ENCODE assay signal across 1 cellular context in genomic region chr11:14357843-14358728, GRCh38.
A peak's percentile ranks its signal among the peaks of the same experiment; 100 is the strongest.
TF ChIP-seq lines count a peak whose summit lies in the region.

No MANE protein-coding gene starts in this region.

TF ChIP-seq in GM12878, 131 proteins besides CTCF, POLR2A, EP300 and RAD21 (continued from another document and continues in another):
- peak; percentile 22 to 42; a peak in 2 of 4 replicates for TF ChIP-seq IKZF2 (IDR thresholded peaks at IDR 0.05)
- TF ChIP-seq NR2C1 (IDR thresholded peaks at IDR 0.05): no peak
- no peak for TF ChIP-seq GATAD2B (conservative IDR thresholded peaks at IDR 0.05; ENCODE audit: low read depth)
- no peak for TF ChIP-seq PAX5 (IDR thresholded peaks at IDR 0.05; ENCODE audit: borderline replicate concordance, low read depth, low read length)
- no peak for TF ChIP-seq PAX8 (IDR thresholded peaks at IDR 0.05)
- no peak for TF ChIP-seq ZBTB40 (IDR thresholded peaks at IDR 0.05; ENCODE audit: borderline replicate concordance)
- TF ChIP-seq MYC (IDR thresholded peaks at IDR 0.05; ENCODE audit: insufficient read depth, insufficient read length, insufficient replicate concordance, low read length, severe bottlenecking): no peak
- TF ChIP-seq IKZF1 (conservative IDR thresholded peaks at IDR 0.05): peak; percentile 71
- TF ChIP-seq ATF2 (IDR thresholded peaks at IDR 0.05; ENCODE audit: low read length): no peak
- TF ChIP-seq TCF3 (IDR thresholded peaks at IDR 0.05; ENCODE audit: borderline replicate concordance, insufficient read depth, low read depth, low read length): no peak
- TF ChIP-seq HDAC6 (IDR thresholded peaks at IDR 0.05; ENCODE audit: unreplicated experiment): no peak
- TF ChIP-seq ZNF687 (IDR thresholded peaks at IDR 0.05): no peak
- no peak for TF ChIP-seq SIX5 (IDR thresholded peaks at IDR 0.05; ENCODE audit: low read depth, low read length, severe bottlenecking)
- no peak for TF ChIP-seq ZNF592 (IDR thresholded peaks at IDR 0.05)
- no peak for TF ChIP-seq ZNF274 (IDR thresholded peaks at IDR 0.05; ENCODE audit: insufficient read depth, insufficient read length)
- no peak for TF ChIP-seq RFX5 (IDR thresholded peaks at IDR 0.05; ENCODE audit: low read depth, low read length)
- no peak for TF ChIP-seq BCLAF1 (IDR thresholded peaks at IDR 0.05)
- TF ChIP-seq RELB (IDR thresholded peaks at IDR 0.05; ENCODE audit: low read depth): peak; percentile 35; the same call in 1 of the 2 replicates
- TF ChIP-seq E2F4 (IDR thresholded peaks at IDR 0.05; ENCODE audit: low read depth, low read length): no peak
- no peak for TF ChIP-seq ZNF24 (IDR thresholded peaks at IDR 0.05)
- TF ChIP-seq MAX (IDR thresholded peaks at IDR 0.05; ENCODE audit: low read depth, low read length): peak; percentile 52; the same call in 1 of the 2 replicates
- 0 out of 2 replicates have a peak, but pooled peaks have one; percentile 34 for TF ChIP-seq NBN (IDR thresholded peaks at IDR 0.05)
- TF ChIP-seq RUNX3 (IDR thresholded peaks at IDR 0.05; ENCODE audit: low read length): peak; percentile 28
- TF ChIP-seq MTA3 (IDR thresholded peaks at IDR 0.05; ENCODE audit: borderline replicate concordance, low read length): no peak
- TF ChIP-seq CHD1 (IDR thresholded peaks at IDR 0.05; ENCODE audit: low read depth, low read length): no peak
- TF ChIP-seq IRF3 (IDR thresholded peaks at IDR 0.05): no peak
- TF ChIP-seq ZBTB33 (IDR thresholded peaks at IDR 0.05): no peak
